ENCODE assay signal across 10 cellular contexts in genomic region chr1:243727503-243728191, GRCh38.
A peak's percentile ranks its signal among the peaks of the same experiment; 100 is the strongest.
DNase-seq lines count a peak whose midpoint lies in the region; ATAC-seq and TF ChIP-seq lines count a peak whose summit lies in the region.
"Had no signal": no experiment of that assay in that cellular context is flagged by ENCODE, and none has a peak within 500 bp of the region (broad histone marks: within the 10 kb centered on the region; RNA-seq: fewer than 3 reads in every experiment).

No MANE protein-coding gene starts in this region.

- H2BK5ac ChIP-seq in mesenchymal stem cell (ENCODE audit: low read depth, low read length, poor library complexity, severe bottlenecking): no peak overlapping the region

- peak; percentile 81 for ATAC-seq in GM21526 (IDR thresholded peaks at IDR 0.05; ENCODE audit: low FRiP score, unreplicated experiment)
- ATAC-seq in HG03342 (IDR thresholded peaks at IDR 0.05; ENCODE audit: unreplicated experiment): peak; percentile 89

- no peak overlapping the region for H4K91ac ChIP-seq in mesenchymal stem cell (ENCODE audit: low read length)

- no peak overlapping the region for H2AFZ ChIP-seq in mesenchymal stem cell (ENCODE audit: low read depth, low read length)

- H3K27me3 ChIP-seq in mesenchymal stem cell (ENCODE audit: control insufficient read depth in 1 of 2, insufficient read depth in 1 of 2, low read length in 2 of 2): no peaks in the 10 kb centered on the region
- H3K27me3 ChIP-seq: tibial artery had no signal

- H3K36me3 ChIP-seq in mesenchymal stem cell (ENCODE audit: control insufficient read depth in 1 of 2, insufficient read depth in 2 of 2, low read depth in 1 of 2, low read length in 2 of 2): peaks cover 6 to 12% of the 10 kb centered on the region in 2 experiments
- H3K36me3 ChIP-seq: tibial artery had no signal

- no peak overlapping the region for H3K9ac ChIP-seq in mesenchymal stem cell (ENCODE audit: low read length)

- H3K27ac ChIP-seq in mesenchymal stem cell (ENCODE audit: low read length, poor library complexity, severe bottlenecking): no peak overlapping the region
- H3K27ac ChIP-seq: tibial artery had no signal

- H3K14ac ChIP-seq in mesenchymal stem cell (ENCODE audit: low read length in 2 of 2): no peak overlapping the region

- H2BK12ac ChIP-seq in mesenchymal stem cell (ENCODE audit: low read length in 2 of 2): no peak overlapping the region

- in situ Hi-C loops in GM13976 (cut with MboI; ENCODE audit: low sequenced_read_pairs, unreplicated experiment): loop anchor here (25.0 kb wide), 2 partner anchors 390 to 535 kb away; no protein-coding TSS in a partner anchor

- peaks cover 8% of the 10 kb centered on the region for H3K9me3 Mint-ChIP-seq in dendritic cell treated with granulocyte-macrophage colony-stimulating factor and Interleukin-4, amounts not matched to agents 40 ng/mL and 50 ng/mL, for 4 days
- H3K9me3 Mint-ChIP-seq: CD8-positive, alpha-beta memory T cell had no signal

- H3K4ac ChIP-seq in mesenchymal stem cell (ENCODE audit: low read depth in 1 of 2, low read length in 2 of 2): no peak overlapping the region

- H3K23ac ChIP-seq in mesenchymal stem cell (ENCODE audit: low read length in 2 of 2): no peak overlapping the region

- H3K36me3 Mint-ChIP-seq in dendritic cell treated with granulocyte-macrophage colony-stimulating factor and Interleukin-4, amounts not matched to agents 40 ng/mL and 50 ng/mL, for 4 days (ENCODE audit: low read depth): peaks cover 16% of the 10 kb centered on the region

- H2AK5ac ChIP-seq in mesenchymal stem cell (ENCODE audit: low read length, severe bottlenecking): no peak overlapping the region

- H3K18ac ChIP-seq in mesenchymal stem cell (ENCODE audit: low read depth in 1 of 2, low read length in 2 of 2): no peak overlapping the region

- H3K4me3 ChIP-seq in mesenchymal stem cell (ENCODE audit: insufficient read depth in 1 of 2, low read depth in 1 of 2, low read length in 2 of 2): no peak overlapping the region
- H3K4me3 ChIP-seq: tibial artery had no signal

- no peaks in the 10 kb centered on the region for H3K9me3 ChIP-seq in mesenchymal stem cell (ENCODE audit: control insufficient read depth, low read length)
- H3K9me3 ChIP-seq: tibial artery had no signal

- H3K27ac Mint-ChIP-seq in dendritic cell treated with granulocyte-macrophage colony-stimulating factor and Interleukin-4, amounts not matched to agents 40 ng/mL and 50 ng/mL, for 4 days: peak overlapping the region; percentile 88

- H2BK120ac ChIP-seq in mesenchymal stem cell (ENCODE audit: low read depth, low read length): no peak overlapping the region

- DNase-seq in GM13976 (ENCODE audit: low spot score): peak; percentile 48
- DNase-seq in mesenchymal stem cell: no peak
- no peak for DNase-seq in cortex of kidney (lab: John Stamatoyannopoulos, UW)
- DNase-seq in NCI-H128 (lab: John Stamatoyannopoulos, UW; ENCODE audit: unreplicated experiment): no peak
- no peak for DNase-seq in activated gamma-delta T cell treated with Interleukin-2 at 50 U/mL for 16 hours
- DNase-seq: CD8-positive, alpha-beta memory T cell; tibial artery had no signal

- H4K8ac ChIP-seq in mesenchymal stem cell (ENCODE audit: low read length): no peak overlapping the region

- H3K4me1 Mint-ChIP-seq in dendritic cell treated with granulocyte-macrophage colony-stimulating factor and Interleukin-4, amounts not matched to agents 40 ng/mL and 50 ng/mL, for 4 days (ENCODE audit: low read depth): peaks cover 80% of the 10 kb centered on the region

- intact Hi-C loops in dendritic cell treated with granulocyte-macrophage colony-stimulating factor and Interleukin-4, amounts not matched to agents 40 ng/mL and 50 ng/mL, for 4 days (cut with micrococcal nuclease): loop anchor here (2.0 to 5.0 kb wide), 2 partner anchors 17 to 130 kb away; no protein-coding TSS in a partner anchor

- no peak for TF ChIP-seq CTCF in GM13976 (IDR thresholded peaks at IDR 0.05; ENCODE audit: borderline replicate concordance, control extremely low read depth, extremely low read depth, insufficient read depth, missing control alignments)

- H3K4me1 ChIP-seq in mesenchymal stem cell (ENCODE audit: control insufficient read depth, insufficient read depth, low read depth, low read length): peaks cover 6% of the 10 kb centered on the region

- H3K4me3 Mint-ChIP-seq in dendritic cell treated with granulocyte-macrophage colony-stimulating factor and Interleukin-4, amounts not matched to agents 40 ng/mL and 50 ng/mL, for 4 days: peak overlapping the region; percentile 35
- H3K4me3 Mint-ChIP-seq: CD8-positive, alpha-beta memory T cell had no signal

- WGBS in mesenchymal stem cell: 94% methylated on average over 4 of the region's 4 CpGs

- H2BK15ac ChIP-seq in mesenchymal stem cell (ENCODE audit: low read depth, poor library complexity, severe bottlenecking): no peak overlapping the region

- peaks cover 27% of the 10 kb centered on the region for H3K79me1 ChIP-seq in mesenchymal stem cell (replicated peaks; ENCODE audit: low read length, poor library complexity, severe bottlenecking)

- H3K27me3 Mint-ChIP-seq in dendritic cell treated with granulocyte-macrophage colony-stimulating factor and Interleukin-4, amounts not matched to agents 40 ng/mL and 50 ng/mL, for 4 days: no peaks in the 10 kb centered on the region
- H3K27me3 Mint-ChIP-seq: CD8-positive, alpha-beta memory T cell had no signal

- H3K4me2 ChIP-seq in mesenchymal stem cell (ENCODE audit: low read length, poor library complexity, severe bottlenecking): no peak overlapping the region
